1 cellular context compared by ENCODE assay signal in the genomic region with DNA sequence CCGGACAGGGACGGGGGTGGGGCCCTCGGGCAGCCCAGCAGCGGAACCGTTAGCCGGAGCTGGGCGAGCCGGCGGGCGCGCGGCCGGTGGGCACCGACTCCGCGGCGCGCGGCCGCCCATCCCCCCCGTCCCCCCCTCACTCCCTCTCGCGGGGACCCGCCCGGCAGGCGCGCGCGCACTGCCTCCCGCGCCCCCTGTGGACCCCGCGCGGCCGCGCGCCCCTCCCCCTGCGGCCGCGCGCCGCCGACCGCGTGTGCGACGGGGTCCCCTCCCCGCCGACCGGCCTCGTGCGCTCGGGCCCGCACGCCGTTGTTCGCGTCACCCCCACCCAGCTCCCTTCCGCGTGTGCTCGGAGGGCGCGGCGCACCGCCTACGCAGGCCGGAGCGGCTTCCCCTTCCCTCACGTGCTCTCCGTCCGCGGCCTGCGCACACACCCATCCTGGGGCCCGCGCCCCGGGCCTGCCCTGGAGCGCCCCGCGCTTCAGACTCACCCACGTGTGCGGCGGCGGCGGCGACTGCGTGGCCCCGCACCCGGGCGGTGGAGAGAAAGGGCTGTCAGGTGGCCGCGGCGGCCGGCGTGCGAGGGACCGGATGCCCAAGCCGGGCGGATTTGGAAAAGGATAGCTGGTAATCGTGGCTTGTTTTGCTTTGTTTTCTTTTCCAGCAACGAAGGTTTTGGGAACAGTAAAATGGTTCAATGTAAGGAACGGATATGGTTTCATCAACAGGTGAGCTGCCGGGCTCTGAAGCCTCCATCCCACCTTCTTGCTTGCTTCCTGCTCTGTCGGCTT.
TF ChIP-seq lines count a peak whose summit lies in the region.

No MANE protein-coding gene starts in this region.

TF ChIP-seq in HepG2, 621 proteins besides CTCF, POLR2A, EP300 and RAD21 (continued from another document and continues in another):
- TF ChIP-seq, protein P1, sequence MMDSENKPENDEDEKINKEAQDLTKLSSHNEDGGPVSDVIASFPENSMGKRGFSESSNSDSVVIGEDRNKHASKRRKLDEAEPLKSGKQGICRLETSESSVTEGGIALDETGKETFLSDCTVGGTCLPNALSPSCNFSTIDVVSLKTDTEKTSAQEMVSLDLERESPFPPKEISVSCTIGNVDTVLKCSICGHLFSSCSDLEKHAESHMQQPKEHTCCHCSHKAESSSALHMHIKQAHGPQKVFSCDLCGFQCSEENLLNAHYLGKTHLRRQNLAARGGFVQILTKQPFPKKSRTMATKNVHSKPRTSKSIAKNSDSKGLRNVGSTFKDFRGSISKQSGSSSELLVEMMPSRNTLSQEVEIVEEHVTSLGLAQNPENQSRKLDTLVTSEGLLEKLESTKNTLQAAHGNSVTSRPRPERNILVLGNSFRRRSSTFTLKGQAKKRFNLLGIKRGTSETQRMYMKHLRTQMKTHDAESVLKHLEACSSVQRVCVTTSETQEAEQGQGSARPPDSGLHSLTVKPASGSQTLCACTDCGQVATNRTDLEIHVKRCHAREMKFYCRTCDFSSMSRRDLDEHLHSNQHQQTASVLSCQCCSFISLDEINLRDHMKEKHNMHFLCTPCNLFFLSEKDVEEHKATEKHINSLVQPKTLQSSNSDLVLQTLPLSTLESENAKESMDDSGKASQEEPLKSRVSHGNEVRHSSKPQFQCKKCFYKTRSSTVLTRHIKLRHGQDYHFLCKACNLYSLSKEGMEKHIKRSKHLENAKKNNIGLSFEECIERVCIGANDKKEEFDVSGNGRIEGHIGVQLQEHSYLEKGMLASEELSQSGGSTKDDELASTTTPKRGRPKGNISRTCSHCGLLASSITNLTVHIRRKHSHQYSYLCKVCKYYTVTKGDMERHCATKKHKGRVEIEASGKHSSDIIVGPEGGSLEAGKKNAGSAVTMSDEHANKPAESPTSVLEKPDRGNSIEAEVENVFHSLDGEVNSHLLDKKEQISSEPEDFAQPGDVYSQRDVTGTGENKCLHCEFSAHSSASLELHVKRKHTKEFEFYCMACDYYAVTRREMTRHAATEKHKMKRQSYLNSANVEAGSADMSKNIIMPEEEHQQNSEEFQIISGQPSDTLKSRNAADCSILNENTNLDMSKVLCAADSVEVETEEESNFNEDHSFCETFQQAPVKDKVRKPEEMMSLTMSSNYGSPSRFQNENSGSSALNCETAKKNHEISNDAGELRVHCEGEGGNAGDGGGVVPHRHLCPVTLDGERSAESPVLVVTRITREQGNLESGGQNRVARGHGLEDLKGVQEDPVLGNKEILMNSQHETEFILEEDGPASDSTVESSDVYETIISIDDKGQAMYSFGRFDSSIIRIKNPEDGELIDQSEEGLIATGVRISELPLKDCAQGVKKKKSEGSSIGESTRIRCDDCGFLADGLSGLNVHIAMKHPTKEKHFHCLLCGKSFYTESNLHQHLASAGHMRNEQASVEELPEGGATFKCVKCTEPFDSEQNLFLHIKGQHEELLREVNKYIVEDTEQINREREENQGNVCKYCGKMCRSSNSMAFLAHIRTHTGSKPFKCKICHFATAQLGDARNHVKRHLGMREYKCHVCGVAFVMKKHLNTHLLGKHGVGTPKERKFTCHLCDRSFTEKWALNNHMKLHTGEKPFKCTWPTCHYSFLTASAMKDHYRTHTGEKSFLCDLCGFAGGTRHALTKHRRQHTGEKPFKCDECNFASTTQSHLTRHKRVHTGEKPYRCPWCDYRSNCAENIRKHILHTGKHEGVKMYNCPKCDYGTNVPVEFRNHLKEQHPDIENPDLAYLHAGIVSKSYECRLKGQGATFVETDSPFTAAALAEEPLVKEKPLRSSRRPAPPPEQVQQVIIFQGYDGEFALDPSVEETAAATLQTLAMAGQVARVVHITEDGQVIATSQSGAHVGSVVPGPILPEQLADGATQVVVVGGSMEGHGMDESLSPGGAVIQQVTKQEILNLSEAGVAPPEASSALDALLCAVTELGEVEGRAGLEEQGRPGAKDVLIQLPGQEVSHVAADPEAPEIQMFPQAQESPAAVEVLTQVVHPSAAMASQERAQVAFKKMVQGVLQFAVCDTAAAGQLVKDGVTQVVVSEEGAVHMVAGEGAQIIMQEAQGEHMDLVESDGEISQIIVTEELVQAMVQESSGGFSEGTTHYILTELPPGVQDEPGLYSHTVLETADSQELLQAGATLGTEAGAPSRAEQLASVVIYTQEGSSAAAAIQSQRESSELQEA (CRISPR knock-in tag; IDR thresholded peaks at IDR 0.05; ENCODE audit: not compliant biosample characterization): peak; percentile 79
- TF ChIP-seq, protein P2, sequence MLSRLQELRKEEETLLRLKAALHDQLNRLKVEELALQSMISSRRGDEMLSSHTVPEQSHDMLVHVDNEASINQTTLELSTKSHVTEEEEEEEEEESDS (CRISPR knock-in tag; IDR thresholded peaks at IDR 0.05; ENCODE audit: borderline replicate concordance): no peak
- 0 out of 2 replicates have a peak, but pooled peaks have one; percentile 60 for TF ChIP-seq TGIF2 (CRISPR knock-in tag; IDR thresholded peaks at IDR 0.05)
- TF ChIP-seq CCDC6 (CRISPR knock-in tag; IDR thresholded peaks at IDR 0.05): 0 out of 2 replicates have a peak, but pooled peaks have one; percentile 53
- 0 out of 2 replicates have a peak, but pooled peaks have one; percentile 46 for TF ChIP-seq ISL2 (CRISPR knock-in tag; IDR thresholded peaks at IDR 0.05)
- peak; percentile 31; the same call in 1 of the 2 replicates for TF ChIP-seq SIN3A (IDR thresholded peaks at IDR 0.05; ENCODE audit: borderline replicate concordance, low read depth, low read length)
- 0 out of 2 replicates have a peak, but pooled peaks have one; percentile 23 for TF ChIP-seq ZMYM4 (CRISPR knock-in tag; IDR thresholded peaks at IDR 0.05)
- TF ChIP-seq, protein P3, sequence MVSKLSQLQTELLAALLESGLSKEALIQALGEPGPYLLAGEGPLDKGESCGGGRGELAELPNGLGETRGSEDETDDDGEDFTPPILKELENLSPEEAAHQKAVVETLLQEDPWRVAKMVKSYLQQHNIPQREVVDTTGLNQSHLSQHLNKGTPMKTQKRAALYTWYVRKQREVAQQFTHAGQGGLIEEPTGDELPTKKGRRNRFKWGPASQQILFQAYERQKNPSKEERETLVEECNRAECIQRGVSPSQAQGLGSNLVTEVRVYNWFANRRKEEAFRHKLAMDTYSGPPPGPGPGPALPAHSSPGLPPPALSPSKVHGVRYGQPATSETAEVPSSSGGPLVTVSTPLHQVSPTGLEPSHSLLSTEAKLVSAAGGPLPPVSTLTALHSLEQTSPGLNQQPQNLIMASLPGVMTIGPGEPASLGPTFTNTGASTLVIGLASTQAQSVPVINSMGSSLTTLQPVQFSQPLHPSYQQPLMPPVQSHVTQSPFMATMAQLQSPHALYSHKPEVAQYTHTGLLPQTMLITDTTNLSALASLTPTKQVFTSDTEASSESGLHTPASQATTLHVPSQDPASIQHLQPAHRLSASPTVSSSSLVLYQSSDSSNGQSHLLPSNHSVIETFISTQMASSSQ (IDR thresholded peaks at IDR 0.05; ENCODE audit: low read depth): no peak
- TF ChIP-seq, protein P3 (CRISPR knock-in tag; IDR thresholded peaks at IDR 0.05; ENCODE audit: borderline replicate concordance): 0 out of 2 replicates have a peak, but pooled peaks have one; percentile 16
- no peak for TF ChIP-seq RCOR2 (CRISPR knock-in tag; IDR thresholded peaks at IDR 0.05)
- TF ChIP-seq MAZ (IDR thresholded peaks at IDR 0.05; ENCODE audit: borderline replicate concordance, low read depth, low read length): no peak
- TF ChIP-seq MAZ (CRISPR knock-in tag; IDR thresholded peaks at IDR 0.05; ENCODE audit: low read depth): peak; percentile 30; the same call in 1 of the 2 replicates
- TF ChIP-seq ZNF33B (CRISPR knock-in tag; IDR thresholded peaks at IDR 0.05): 0 out of 2 replicates have a peak, but pooled peaks have one; percentile 44
- TF ChIP-seq ZNF232 (CRISPR knock-in tag; IDR thresholded peaks at IDR 0.05; ENCODE audit: borderline replicate concordance): peak; percentile 76
- 0 out of 2 replicates have a peak, but pooled peaks have one; percentile 34 for TF ChIP-seq ZNF564 (CRISPR knock-in tag; IDR thresholded peaks at IDR 0.05)
- no peak for TF ChIP-seq ZNF570 (CRISPR knock-in tag; IDR thresholded peaks at IDR 0.05; ENCODE audit: borderline replicate concordance)
- peak; percentile 89 for TF ChIP-seq BHLHE40 (IDR thresholded peaks at IDR 0.05; ENCODE audit: low read length)
- TF ChIP-seq CREB1 (IDR thresholded peaks at IDR 0.05): peak; percentile 28; the same call in 1 of the 2 replicates
- no peak for TF ChIP-seq CREB1 (CRISPR knock-in tag; IDR thresholded peaks at IDR 0.05)
- TF ChIP-seq ZNF235 (CRISPR knock-in tag; IDR thresholded peaks at IDR 0.05; ENCODE audit: borderline replicate concordance): 0 out of 2 replicates have a peak, but pooled peaks have one; percentile 71
- TF ChIP-seq KMT2B (CRISPR knock-in tag; IDR thresholded peaks at IDR 0.05): 0 out of 2 replicates have a peak, but pooled peaks have one; percentile 25
- peak; percentile 66; the same call in 1 of the 2 replicates for TF ChIP-seq KMT2A (CRISPR knock-in tag; IDR thresholded peaks at IDR 0.05)
- TF ChIP-seq, protein P4, sequence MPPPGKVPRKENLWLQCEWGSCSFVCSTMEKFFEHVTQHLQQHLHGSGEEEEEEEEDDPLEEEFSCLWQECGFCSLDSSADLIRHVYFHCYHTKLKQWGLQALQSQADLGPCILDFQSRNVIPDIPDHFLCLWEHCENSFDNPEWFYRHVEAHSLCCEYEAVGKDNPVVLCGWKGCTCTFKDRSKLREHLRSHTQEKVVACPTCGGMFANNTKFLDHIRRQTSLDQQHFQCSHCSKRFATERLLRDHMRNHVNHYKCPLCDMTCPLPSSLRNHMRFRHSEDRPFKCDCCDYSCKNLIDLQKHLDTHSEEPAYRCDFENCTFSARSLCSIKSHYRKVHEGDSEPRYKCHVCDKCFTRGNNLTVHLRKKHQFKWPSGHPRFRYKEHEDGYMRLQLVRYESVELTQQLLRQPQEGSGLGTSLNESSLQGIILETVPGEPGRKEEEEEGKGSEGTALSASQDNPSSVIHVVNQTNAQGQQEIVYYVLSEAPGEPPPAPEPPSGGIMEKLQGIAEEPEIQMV (CRISPR knock-in tag; IDR thresholded peaks at IDR 0.05; ENCODE audit: low read depth): 0 out of 2 replicates have a peak, but pooled peaks have one; percentile 18
- TF ChIP-seq ZFY (CRISPR knock-in tag; IDR thresholded peaks at IDR 0.05): peak; percentile 89
- peak; percentile 97 for TF ChIP-seq MXD4 (CRISPR knock-in tag; IDR thresholded peaks at IDR 0.05)
- TF ChIP-seq, protein P5, sequence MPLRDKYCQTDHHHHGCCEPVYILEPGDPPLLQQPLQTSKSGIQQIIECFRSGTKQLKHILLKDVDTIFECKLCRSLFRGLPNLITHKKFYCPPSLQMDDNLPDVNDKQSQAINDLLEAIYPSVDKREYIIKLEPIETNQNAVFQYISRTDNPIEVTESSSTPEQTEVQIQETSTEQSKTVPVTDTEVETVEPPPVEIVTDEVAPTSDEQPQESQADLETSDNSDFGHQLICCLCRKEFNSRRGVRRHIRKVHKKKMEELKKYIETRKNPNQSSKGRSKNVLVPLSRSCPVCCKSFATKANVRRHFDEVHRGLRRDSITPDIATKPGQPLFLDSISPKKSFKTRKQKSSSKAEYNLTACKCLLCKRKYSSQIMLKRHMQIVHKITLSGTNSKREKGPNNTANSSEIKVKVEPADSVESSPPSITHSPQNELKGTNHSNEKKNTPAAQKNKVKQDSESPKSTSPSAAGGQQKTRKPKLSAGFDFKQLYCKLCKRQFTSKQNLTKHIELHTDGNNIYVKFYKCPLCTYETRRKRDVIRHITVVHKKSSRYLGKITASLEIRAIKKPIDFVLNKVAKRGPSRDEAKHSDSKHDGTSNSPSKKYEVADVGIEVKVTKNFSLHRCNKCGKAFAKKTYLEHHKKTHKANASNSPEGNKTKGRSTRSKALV (CRISPR knock-in tag; IDR thresholded peaks at IDR 0.05): peak; percentile 62; the same call in 1 of the 2 replicates
- 0 out of 2 replicates have a peak, but pooled peaks have one; percentile 48 for TF ChIP-seq KDM5A (IDR thresholded peaks at IDR 0.05; ENCODE audit: borderline replicate concordance, low read length)
- TF ChIP-seq, protein P6, sequence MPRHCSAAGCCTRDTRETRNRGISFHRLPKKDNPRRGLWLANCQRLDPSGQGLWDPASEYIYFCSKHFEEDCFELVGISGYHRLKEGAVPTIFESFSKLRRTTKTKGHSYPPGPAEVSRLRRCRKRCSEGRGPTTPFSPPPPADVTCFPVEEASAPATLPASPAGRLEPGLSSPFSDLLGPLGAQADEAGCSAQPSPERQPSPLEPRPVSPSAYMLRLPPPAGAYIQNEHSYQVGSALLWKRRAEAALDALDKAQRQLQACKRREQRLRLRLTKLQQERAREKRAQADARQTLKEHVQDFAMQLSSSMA (CRISPR knock-in tag; IDR thresholded peaks at IDR 0.05): no peak
- peak; percentile 35; the same call in 1 of the 2 replicates for TF ChIP-seq KLF15 (CRISPR knock-in tag; IDR thresholded peaks at IDR 0.05; ENCODE audit: borderline replicate concordance)
- TF ChIP-seq RFXAP (CRISPR knock-in tag; IDR thresholded peaks at IDR 0.05; ENCODE audit: borderline replicate concordance): peak; percentile 80; the same call in 1 of the 2 replicates
- TF ChIP-seq, protein P7, sequence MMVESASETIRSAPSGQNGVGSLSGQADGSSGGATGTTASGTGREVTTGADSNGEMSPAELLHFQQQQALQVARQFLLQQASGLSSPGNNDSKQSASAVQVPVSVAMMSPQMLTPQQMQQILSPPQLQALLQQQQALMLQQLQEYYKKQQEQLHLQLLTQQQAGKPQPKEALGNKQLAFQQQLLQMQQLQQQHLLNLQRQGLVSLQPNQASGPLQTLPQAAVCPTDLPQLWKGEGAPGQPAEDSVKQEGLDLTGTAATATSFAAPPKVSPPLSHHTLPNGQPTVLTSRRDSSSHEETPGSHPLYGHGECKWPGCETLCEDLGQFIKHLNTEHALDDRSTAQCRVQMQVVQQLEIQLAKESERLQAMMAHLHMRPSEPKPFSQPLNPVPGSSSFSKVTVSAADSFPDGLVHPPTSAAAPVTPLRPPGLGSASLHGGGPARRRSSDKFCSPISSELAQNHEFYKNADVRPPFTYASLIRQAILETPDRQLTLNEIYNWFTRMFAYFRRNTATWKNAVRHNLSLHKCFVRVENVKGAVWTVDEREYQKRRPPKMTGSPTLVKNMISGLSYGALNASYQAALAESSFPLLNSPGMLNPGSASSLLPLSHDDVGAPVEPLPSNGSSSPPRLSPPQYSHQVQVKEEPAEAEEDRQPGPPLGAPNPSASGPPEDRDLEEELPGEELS (CRISPR knock-in tag; IDR thresholded peaks at IDR 0.05): peak; percentile 38; the same call in 1 of the 2 replicates
- TF ChIP-seq, protein P8, sequence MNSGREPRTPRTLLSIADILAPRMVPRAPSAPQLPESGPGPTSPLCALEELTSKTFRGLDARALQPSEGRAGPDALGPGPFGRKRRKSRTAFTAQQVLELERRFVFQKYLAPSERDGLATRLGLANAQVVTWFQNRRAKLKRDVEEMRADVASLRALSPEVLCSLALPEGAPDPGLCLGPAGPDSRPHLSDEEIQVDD (CRISPR knock-in tag; IDR thresholded peaks at IDR 0.05; ENCODE audit: borderline replicate concordance): peak; percentile 56; the same call in 1 of the 2 replicates
